In genomic region chr22:49101873-49102272, GRCh38 we compare ENCODE assay signal across 21 cellular contexts.
DNase-seq lines count a peak whose midpoint lies in the region; ATAC-seq, FAIRE-seq and TF ChIP-seq lines count a peak whose summit lies in the region.
"Had no signal": no experiment of that assay in that cellular context is flagged by ENCODE, and none has a peak within 500 bp of the region (broad histone marks: within the 10 kb centered on the region; RNA-seq: fewer than 3 reads in every experiment).

No MANE protein-coding gene starts in this region.

- H3K27me3 ChIP-seq in BLaER1 (no peaks in the 10 kb centered on the region; the same call in 1 of the 2 replicates), sigmoid colon (peaks cover 0 to 23% (median 0%) of the 10 kb centered on the region in 3 donors)
- H3K27me3 ChIP-seq: BE2C had no signal

- H3K9me3 ChIP-seq in BLaER1 = no peaks in the 10 kb centered on the region
- H3K9me3 ChIP-seq in kidney (ENCODE audit: control insufficient read depth in 1 of 2, low read length in 2 of 2) = no peaks in the 10 kb centered on the region
- H3K9me3 ChIP-seq in sigmoid colon = no peaks in the 10 kb centered on the region
- H3K9me3 ChIP-seq: BE2C had no signal

- no peaks in the 10 kb centered on the region for H3K36me3 Mint-ChIP-seq in CD14-positive monocyte
- H3K36me3 Mint-ChIP-seq: CD4-positive, alpha-beta memory T cell had no signal

- H3K9ac ChIP-seq in BLaER1 (no peak overlapping the region), kidney (ENCODE audit: low read length in 2 of 2) (no peak overlapping the region)

- H4K20me1 ChIP-seq in BLaER1 = no peaks in the 10 kb centered on the region

- TF ChIP-seq CTCF in CD14-positive monocyte (IDR thresholded peaks at IDR 0.05) (no peak), kidney (IDR thresholded peaks at IDR 0.05; ENCODE audit: borderline replicate concordance, extremely low read depth, insufficient read depth) (no peak), sigmoid colon (IDR thresholded peaks at IDR 0.05) (no peak)

- TF ChIP-seq EP300 in sigmoid colon (IDR thresholded peaks at IDR 0.05) = no peak

- no peak overlapping the region for H3K27ac Mint-ChIP-seq in CD14-positive monocyte
- H3K27ac Mint-ChIP-seq: CD4-positive, alpha-beta memory T cell; GM23338; HFFc6 had no signal

- WGBS in sigmoid colon, 2 donors = 65 to 84% methylated on average over 8 of the region's 8 CpGs

- in situ Hi-C loops in KBM-7 (cut with MboI; ENCODE audit: low pct_unique_long_range_greater_than_20kb, low sequenced_read_pairs) = no loop called here

- peaks cover 3 to 11% (median 8%) of the 10 kb centered on the region in 3 donors for H3K27me3 Mint-ChIP-seq in CD14-positive monocyte (ENCODE audit: low read depth in 3 of 3)

- H3K4me3 ChIP-seq in BLaER1 (no peak overlapping the region), kidney (ENCODE audit: low read length in 2 of 2) (no peak overlapping the region), sigmoid colon (no peak overlapping the region)
- H3K4me3 ChIP-seq: GM23338 had no signal

- no peak overlapping the region for H3K4me3 Mint-ChIP-seq in CD14-positive monocyte
- H3K4me3 Mint-ChIP-seq: CD4-positive, alpha-beta memory T cell; GM23338; HFFc6 had no signal

- H3K4me1 ChIP-seq in BLaER1 (peaks cover 38% of the 10 kb centered on the region), kidney (ENCODE audit: control insufficient read depth in 1 of 2, insufficient read depth in 1 of 2, low read depth in 1 of 2, low read length in 2 of 2) (no peaks in the 10 kb centered on the region), sigmoid colon (no peaks in the 10 kb centered on the region)
- H3K4me1 ChIP-seq: BE2C had no signal

- no peak overlapping the region for H3K27ac ChIP-seq in BLaER1
- H3K27ac ChIP-seq in kidney (ENCODE audit: low read depth in 2 of 2, low read length in 2 of 2) = no peak overlapping the region
- H3K27ac ChIP-seq in sigmoid colon = no peak overlapping the region
- no peak overlapping the region for H3K27ac ChIP-seq in caudate nucleus (ENCODE audit: low read depth, low read length)
- H3K27ac ChIP-seq: C4-2B had no signal

- H3K4me1 Mint-ChIP-seq in CD14-positive monocyte = no peaks in the 10 kb centered on the region
- H3K4me1 Mint-ChIP-seq: CD4-positive, alpha-beta memory T cell had no signal

- no peak for FAIRE-seq in kidney (lab: Jason Lieb, UNC)
- FAIRE-seq: A204.1, GM12892, GM18507 had no signal

- peaks cover 0 to 2% (median 0%) of the 10 kb centered on the region in 7 donors for H3K9me3 Mint-ChIP-seq in CD14-positive monocyte
- H3K9me3 Mint-ChIP-seq: CD4-positive, alpha-beta memory T cell; GM23338 had no signal

- 0 out of 2 replicates have a peak overlapping the region, but pooled peaks have one; percentile 35 for H3K4me2 ChIP-seq in BLaER1
- H3K4me2 ChIP-seq: GM23338 had no signal

- TF ChIP-seq POLR2A in sigmoid colon (IDR thresholded peaks at IDR 0.05) = no peak

- no peak for ATAC-seq in GM19395 (IDR thresholded peaks at IDR 0.05; ENCODE audit: unreplicated experiment)
- ATAC-seq: GM23338, HCT116 had no signal

- intact Hi-C loops in CD14-positive monocyte (cut with micrococcal nuclease) = no loop called here
- intact Hi-C loops in kidney (cut with DNase I) = no loop called here
- intact Hi-C loops in sigmoid colon (cut with DNase I) = no loop called here

- DNase-seq in CD14-positive monocyte (ENCODE audit: low spot score) = peak; percentile 34
- DNase-seq in kidney = peak; percentile 45
- DNase-seq in sigmoid colon = peak; percentile 44
- no peak for DNase-seq in caudate nucleus (lab: John Stamatoyannopoulos, UW)
- no peak for DNase-seq in KBM-7
- DNase-seq: ACHN; BE2C; CD4-positive, alpha-beta memory T cell; DMS153; DMS79; GDM1; H7; HFFc6 had no signal

- no peaks in the 10 kb centered on the region for H3K36me3 ChIP-seq in BLaER1
- H3K36me3 ChIP-seq in kidney (ENCODE audit: control insufficient read depth in 1 of 2, insufficient read depth in 2 of 2, low read length in 2 of 2) = no peaks in the 10 kb centered on the region
- no peaks in the 10 kb centered on the region for H3K36me3 ChIP-seq in sigmoid colon
- H3K36me3 ChIP-seq: BE2C had no signal

Comparison
In these comparisons a context has a peak if more than half of its experiments do, and no peak if none do; other contexts are left out.
1. DNase-seq: peak in CD14-positive monocyte (single experiment), kidney (single experiment) and sigmoid colon (single experiment); none in caudate nucleus (0 of 61) and KBM-7 (single experiment).